In genomic region chr2:99619211-99619610, GRCh38 we compare ENCODE assay signal across 21 cellular contexts.
"Had no signal": no experiment of that assay in that cellular context is flagged by ENCODE, and none has a peak within 500 bp of the region (broad histone marks: within the 10 kb centered on the region; RNA-seq: fewer than 3 reads in every experiment).

No MANE protein-coding gene starts in this region.

- ATAC-seq: activated CD4-positive, alpha-beta T cell treated with anti-CD3 and anti-CD28 coated beads for 36 hours; activated CD8-positive, alpha-beta memory T cell treated with anti-CD3 and anti-CD28 coated beads, Interleukin-2, amount 10 ng/mL, durations not matched to agents 7 days and 5 days; activated CD8-positive, alpha-beta T cell treated with anti-CD3 and anti-CD28 coated beads, Interleukin-2, amount 10 ng/mL, durations not matched to agents 7 days and 5 days; activated naive CD8-positive, alpha-beta T cell treated with anti-CD3 and anti-CD28 coated beads, Interleukin-2, amount 50 U/mL, for 24 hours; esophagus mucosa; lower lobe of right lung; mucosa of descending colon; natural killer cell treated with Interleukin-12 subunit alpha and Interleukin-12 subunit beta and Interleukin-15 and Interleukin-18, amount 100 ng/mL, for 72 hours; right lobe of liver had no signal

- DNase-seq: activated CD4-positive, alpha-beta T cell treated with anti-CD3 and anti-CD28 coated beads for 36 hours; activated CD4-positive, CD25-positive, alpha-beta regulatory T cell; activated CD8-positive, alpha-beta memory T cell treated with anti-CD3 and anti-CD28 coated beads, Interleukin-2, amount 10 ng/mL, durations not matched to agents 7 days and 5 days; activated CD8-positive, alpha-beta T cell treated with anti-CD3 and anti-CD28 coated beads, Interleukin-2, amount 10 ng/mL, durations not matched to agents 7 days and 5 days; activated naive CD8-positive, alpha-beta T cell treated with anti-CD3 and anti-CD28 coated beads, Interleukin-2, amount 50 U/mL, for 24 hours; activated T-cell treated with anti-CD3 and anti-CD28 coated beads, Interleukin-2, amount 50 U/mL, for 48 hours; amygdala; foreskin fibroblast; heart left ventricle; hypothalamus; immature natural killer cell; kidney; lower lobe of right lung; mesendoderm; mucosa of descending colon; right lobe of liver; stimulated activated CD4-positive, alpha-beta T cell treated with anti-CD3 and anti-CD28 coated beads, Interleukin-4, amount 100 ng/mL, for 1 hour; trophoblast cell; uterus had no signal
